Comparison of ENCODE assay signal across 30 cellular contexts in genomic region chr2:164642946-164643555, GRCh38. TPM values are rescaled to one million over a fixed set of nuclear protein-coding genes. Genes with fewer than 3 reads are reported as not detected.
"Had no signal": no experiment of that assay in that cellular context is flagged by ENCODE, and none has a peak within 500 bp of the region (broad histone marks: within the 10 kb centered on the region; RNA-seq: fewer than 3 reads in every experiment).

No MANE protein-coding gene starts in this region.

- DNase-seq: activated CD4-positive, alpha-beta T cell treated with anti-CD3 and anti-CD28 coated beads for 48 hours; activated CD4-positive, alpha-beta T cell treated with anti-CD3 and anti-CD28 coated beads, Interleukin-2, amount 50 U/mL, for 48 hours; activated CD8-positive, alpha-beta memory T cell treated with anti-CD3 and anti-CD28 coated beads for 24 hours; activated effector memory CD4-positive, alpha-beta T cell treated with anti-CD3 and anti-CD28 coated beads, Interleukin-2, amount 50 U/mL, for 16 hours; activated naive CD4-positive, alpha-beta T cell treated with anti-CD3 and anti-CD28 coated beads for 36 hours; amniotic stem cell; caudate nucleus; cortex of kidney; effector memory CD8-positive, alpha-beta T cell; erythroblast; head of caudate nucleus; hippocampal formation; left colon; midbrain; naive thymus-derived CD4-positive, alpha-beta T cell; nucleus accumbens; right cardiac atrium; spleen; stimulated activated naive CD4-positive, alpha-beta T cell; T-helper 9 cell; tibial artery had no signal

- H3K27ac ChIP-seq: parathyroid adenoma, spleen, suprapubic skin, tibial artery, VCaP had no signal

- H3K36me3 ChIP-seq: spleen, suprapubic skin, tibial artery had no signal

- ATAC-seq: activated CD4-positive, CD25-positive, alpha-beta regulatory T cell treated with anti-CD3 and anti-CD28 coated beads, Interleukin-2, amount 50 U/mL, for 24 hours; effector memory CD8-positive, alpha-beta T cell; left colon; naive thymus-derived CD4-positive, alpha-beta T cell; right cardiac atrium had no signal

- H3K4me3 ChIP-seq: spleen, suprapubic skin, tibial artery had no signal

- H3K79me2 ChIP-seq: parathyroid adenoma had no signal

- H3K27me3 ChIP-seq: spleen, suprapubic skin, tibial artery had no signal

- H3K9ac ChIP-seq: parathyroid adenoma had no signal

- FAIRE-seq: astrocyte, keratinocyte, TTC549 had no signal

- H2AFZ ChIP-seq: parathyroid adenoma had no signal

- H3K4me1 ChIP-seq: parathyroid adenoma, spleen, suprapubic skin, tibial artery had no signal

RNA-seq across cellular contexts. Expression of gene GRB14, which starts 21.8 kb away (rescaled TPM):
- total RNA-seq: activated naive CD4-positive, alpha-beta T cell treated with anti-CD3 and anti-CD28 coated beads for 36 hours; fibroblast of villous mesenchyme; naive thymus-derived CD4-positive, alpha-beta T cell; T-helper 1 cell treated with Interleukin-12 subunit alpha and Interleukin-12 subunit beta and Interleukin-4 antibody, amounts not matched to agents 30 ng/mL and 1 ng/mL, for 36 hours had no signal
- polyA plus RNA-seq: naive thymus-derived CD4-positive, alpha-beta T cell had no signal
